Comparison of ENCODE assay signal across 8 cellular contexts in the genomic region with DNA sequence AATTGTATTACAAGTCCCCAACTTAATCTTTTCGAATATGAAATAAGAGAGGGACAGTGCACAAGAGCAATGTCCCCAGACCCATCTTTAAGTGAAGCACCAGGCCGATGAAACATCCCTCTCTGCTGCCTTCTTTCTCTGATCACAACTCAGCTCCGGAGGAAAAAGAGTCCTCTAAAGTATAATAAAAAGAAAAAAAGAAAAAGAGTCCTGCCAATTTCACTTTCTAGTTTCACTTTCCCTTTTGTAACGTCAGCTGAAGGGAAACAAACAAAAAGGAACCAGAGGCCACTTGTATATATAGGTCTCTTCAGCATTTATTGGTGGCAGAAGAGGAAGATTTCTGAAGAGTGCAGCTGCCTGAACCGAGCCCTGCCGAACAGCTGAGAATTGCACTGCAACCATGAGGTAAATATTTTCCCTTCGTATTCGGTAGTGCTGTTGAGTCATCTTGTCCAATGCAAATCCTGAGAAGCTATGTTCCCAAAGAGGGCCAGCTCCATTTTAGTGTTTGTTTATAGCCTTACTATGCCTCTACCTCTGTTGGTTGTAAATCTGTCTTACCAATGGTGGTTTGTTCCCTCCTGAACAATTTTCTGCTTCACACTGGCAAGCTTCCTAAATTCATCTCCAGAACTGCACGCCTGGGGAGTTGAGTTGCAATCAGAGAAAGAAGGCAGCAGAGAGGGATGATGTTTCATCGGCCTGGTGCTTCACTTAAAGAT. TPM values are rescaled to one million over a fixed set of nuclear protein-coding genes. Genes with fewer than 3 reads are reported as not detected.
DNase-seq lines count a peak whose midpoint lies in the region; ATAC-seq, FAIRE-seq and TF ChIP-seq lines count a peak whose summit lies in the region.

A gene with protein sequence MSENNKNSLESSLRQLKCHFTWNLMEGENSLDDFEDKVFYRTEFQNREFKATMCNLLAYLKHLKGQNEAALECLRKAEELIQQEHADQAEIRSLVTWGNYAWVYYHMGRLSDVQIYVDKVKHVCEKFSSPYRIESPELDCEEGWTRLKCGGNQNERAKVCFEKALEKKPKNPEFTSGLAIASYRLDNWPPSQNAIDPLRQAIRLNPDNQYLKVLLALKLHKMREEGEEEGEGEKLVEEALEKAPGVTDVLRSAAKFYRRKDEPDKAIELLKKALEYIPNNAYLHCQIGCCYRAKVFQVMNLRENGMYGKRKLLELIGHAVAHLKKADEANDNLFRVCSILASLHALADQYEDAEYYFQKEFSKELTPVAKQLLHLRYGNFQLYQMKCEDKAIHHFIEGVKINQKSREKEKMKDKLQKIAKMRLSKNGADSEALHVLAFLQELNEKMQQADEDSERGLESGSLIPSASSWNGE (plus strand): TSS at position 326 of the 725 bp plus-strand sequence. CDS start 78 bp downstream, at position 404.

- no peak for TF ChIP-seq POLR2A in K562 (conservative IDR thresholded peaks at IDR 0.05)

- no peaks in the 10 kb centered on the region for H3K27me3 Mint-ChIP-seq in IgD-negative memory B cell

- H3K27ac Mint-ChIP-seq in IgD-negative memory B cell = peak within 1 kb of the TSS; percentile 97 to 98 (median 98)

- DNase-seq in ELR (ENCODE audit: low read depth) (peak; percentile 80), SJSA1 (ENCODE audit: low read depth in 1 of 2, low spot score in 2 of 2) (peak in 1 of 2 experiments; percentile 73), K562 (ENCODE audit: extremely low read depth in 1 of 4, low spot score in 3 of 4) (peak in 2 of 4 experiments; percentile 8 to 21), kidney glomerular epithelial cell (lab: John Stamatoyannopoulos, UW) (peak; percentile 57), T-helper 9 cell (no peak)
- DNase-seq in stimulated activated naive CD4-positive, alpha-beta T cell (lab: John Stamatoyannopoulos, UW) = peak in 5 of 6 experiments; percentile 2 to 68 (median 65)

- H3K36me3 ChIP-seq in SJSA1 = no peaks in the 10 kb centered on the region
- no peaks in the 10 kb centered on the region for H3K36me3 ChIP-seq in K562 (ENCODE audit: control insufficient read depth, insufficient read depth, low read length)

- CTCF ChIA-PET in K562 (lab: Yijun Ruan, JAX; ENCODE audit: low intra/inter-chr PET ratio) = no interaction called here

- H3K9ac ChIP-seq in K562 (ENCODE audit: insufficient read depth in 1 of 2, low read depth in 2 of 2, low read length in 2 of 2) = peak within 1 kb of the TSS in 1 of 2 experiments; percentile 57; a peak in 2 of 4 replicates

- POLR2A ChIA-PET in K562 (lab: Yijun Ruan, JAX) = interaction anchor here (1.5 kb wide), 1 partner anchor 11 kb away, joined by 3 read pairs; no protein-coding TSS in a partner anchor

- peaks cover 27 to 44% (median 38%) of the 10 kb centered on the region in 3 donors for H3K4me1 Mint-ChIP-seq in IgD-negative memory B cell

- no peaks in the 10 kb centered on the region for H4K20me1 ChIP-seq in K562 (replicated peaks; ENCODE audit: control insufficient read depth, insufficient read depth, low read length)

- H3K27me3 ChIP-seq in SJSA1 (replicated peaks) = no peaks in the 10 kb centered on the region
- peaks cover 0 to 6% of the 10 kb centered on the region in 2 experiments; a peak in 2 of 5 replicates for H3K27me3 ChIP-seq in K562 (ENCODE audit: control insufficient read depth in 2 of 2, insufficient read depth in 2 of 2, low read length in 2 of 2)

- no peaks in the 10 kb centered on the region for H3K79me2 ChIP-seq in K562 (ENCODE audit: control insufficient read depth, insufficient read depth, low read length)

- H3K9me1 ChIP-seq in K562 (ENCODE audit: control insufficient read depth, insufficient read depth, low read length) = no peaks in the 10 kb centered on the region

- no peak for TF ChIP-seq CTCF in K562 (IDR thresholded peaks at IDR 0.05 in 2 of 3, conservative IDR thresholded peaks at IDR 0.05 in 1 of 3; ENCODE audit: insufficient read depth in 2 of 3, low read depth in 1 of 3, low read length in 3 of 3)

- ATAC-seq in GM21390 (IDR thresholded peaks at IDR 0.05; ENCODE audit: unreplicated experiment) (peak; percentile 73), K562 (peak; percentile 75)

- peaks cover 7% of the 10 kb centered on the region for H3K36me3 Mint-ChIP-seq in IgD-negative memory B cell

- no peak; a peak in 1 of 4 replicates for TF ChIP-seq RAD21 in K562 (CRISPR knock-in tag; conservative IDR thresholded peaks at IDR 0.05 in 1 of 2, IDR thresholded peaks at IDR 0.05 in 1 of 2)

- no peak for FAIRE-seq in K562 (lab: Jason Lieb, UNC)

- H3K9me3 Mint-ChIP-seq in IgD-negative memory B cell = peaks cover 3 to 9% (median 4%) of the 10 kb centered on the region in 3 donors

- H2AFZ ChIP-seq in K562 (ENCODE audit: low read depth, low read length) = peak within 1 kb of the TSS; percentile 86

- TF ChIP-seq EP300 in K562 (IDR thresholded peaks at IDR 0.05; ENCODE audit: low read length) = no peak

- H3K4me1 ChIP-seq in SJSA1 (replicated peaks) (peaks cover 15% of the 10 kb centered on the region), K562 (replicated peaks in 1 of 2; ENCODE audit: control insufficient read depth in 2 of 2, insufficient read depth in 2 of 2, low read length in 2 of 2) (no peaks in the 10 kb centered on the region)

- H3K4me3 Mint-ChIP-seq in IgD-negative memory B cell = peak within 1 kb of the TSS; percentile 92 to 99 (median 94)

- intact Hi-C loops in K562 (cut with micrococcal nuclease) = no loop called here

- in situ Hi-C loops in K562 (cut with MboI) = no loop called here

- H3K9me3 ChIP-seq in SJSA1 (replicated peaks) (no peaks in the 10 kb centered on the region), K562 (replicated peaks; ENCODE audit: control insufficient read depth, insufficient read depth, low read depth, low read length) (no peaks in the 10 kb centered on the region; the same call in 1 of the 2 replicates)

- 2% methylated on average over 9 of the region's 10 CpGs for WGBS in K562 (ENCODE audit: insufficient coverage, low coverage, missing lambda C conversion rate)

- BruUV-seq in K562 (replicated peaks; lab: Mats Ljungman, UMichigan) = no TSS peak

- peak within 1 kb of the TSS; percentile 79 for H3K4me2 ChIP-seq in K562 (ENCODE audit: insufficient read depth, low read length)

- peak within 1 kb of the TSS; percentile 40 for H3K4me3 ChIP-seq in SJSA1
- H3K4me3 ChIP-seq in K562 = peak within 1 kb of the TSS; percentile 18

- H3K27ac ChIP-seq in SJSA1 (peak within 1 kb of the TSS; percentile 71), K562 (ENCODE audit: extremely low read depth, low read depth, low read length) (peak within 1 kb of the TSS; percentile 10; the same call in 1 of the 3 replicates)

TF ChIP-seq in K562, 482 proteins besides CTCF, POLR2A, EP300 and RAD21 (continues in another document):
- TF ChIP-seq XRCC5 (IDR thresholded peaks at IDR 0.05; ENCODE audit: low read depth, low read length) (no peak), ZNF507 (tag; conservative IDR thresholded peaks at IDR 0.05) (no peak), PRPF4 (IDR thresholded peaks at IDR 0.05; ENCODE audit: insufficient read depth, low read depth, low read length, poor library complexity, severe bottlenecking) (no peak)

RNA-seq across cellular contexts. Expression of the gene that starts here (rescaled TPM):
- 13.6 TPM for polyA plus RNA-seq in IgD-negative memory B cell
- 0.44 and 2.2 TPM in 2 replicates for total RNA-seq in SJSA1 (2014; rRNA removed; shearing (Covaris generic))
- not detected in 2 replicates for total RNA-seq in K562 (2011; cell fraction: chromatin; rRNA removed; ENCODE audit: low replicate concordance)
- total RNA-seq in K562 (2011; cell fraction: nucleolus; rRNA removed) = not detected in 2 replicates
- total RNA-seq in K562 (2011; cell fraction: nucleoplasm; rRNA removed) = not detected in 2 replicates
- total RNA-seq in K562 (2014; rRNA removed) = 0.09 TPM in 1 of 2 replicates, not detected in the other
- 0.10 and 0.18 TPM in 2 replicates for total RNA-seq in K562 (2014; rRNA removed; fragmentation: Illumina TruSeq; extraction: Trizol)
- 0.25 and 0.26 TPM in 2 replicates for total RNA-seq in K562 (2015; rRNA removed; fragmentation: Illumina TruSeq; extraction: Trizol)
- total RNA-seq in K562 (2021) = 0.11 TPM in 2 replicates
- polyA plus RNA-seq in K562 (2011; rRNA removed) = 0.03 TPM in 1 of 2 replicates, not detected in the other
- 0.01 TPM in 1 of 2 replicates, not detected in the other for polyA plus RNA-seq in K562 (2011; cell fraction: cytosol; rRNA removed)
- not detected in 2 replicates for polyA plus RNA-seq in K562 (2011; cell fraction: nucleus; rRNA removed)
- 0.10 and 0.30 TPM in 2 replicates for polyA plus RNA-seq in K562 (2012)
- 0.03 and 0.08 TPM in 2 replicates for polyA plus RNA-seq in K562 (2014; fragmentation: Illumina TruSeq; extraction: Trizol)
- polyA plus RNA-seq in K562 (2014; fragmentation: Nextera tagmentation; extraction: Ambion mirVana) = under 1 TPM; 0.08 to 0.14 TPM
- polyA plus RNA-seq in K562 (2014; rRNA removed) = 0.09 TPM in 1 of 2 replicates, not detected in the other
- 0.11 TPM in 1 of 2 replicates, not detected in the other for polyA minus RNA-seq in K562 (2011; rRNA and poly(A)+ RNA removed)
- polyA minus RNA-seq in K562 (2011; cell fraction: cytosol; rRNA and poly(A)+ RNA removed) = not detected in 2 replicates
- polyA minus RNA-seq in K562 (2011; cell fraction: nucleus; rRNA and poly(A)+ RNA removed) = 0.11 TPM in 1 of 2 replicates, not detected in the other

Comparison
In these comparisons a context has a peak if more than half of its experiments do, and no peak if none do; other contexts are left out.
1. RNA of the gene that starts here (polyA plus RNA-seq): 13.6 TPM in IgD-negative memory B cell (single experiment); 0.01 to 0.30 TPM in K562; every median in the first group is over 10 times any median in the second.
2. Peak in ATAC-seq, H3K4me3 ChIP-seq, H3K27ac ChIP-seq and H3K4me2 ChIP-seq in K562; RNA of the gene not detected or under 1 TPM.